In the genomic region with DNA sequence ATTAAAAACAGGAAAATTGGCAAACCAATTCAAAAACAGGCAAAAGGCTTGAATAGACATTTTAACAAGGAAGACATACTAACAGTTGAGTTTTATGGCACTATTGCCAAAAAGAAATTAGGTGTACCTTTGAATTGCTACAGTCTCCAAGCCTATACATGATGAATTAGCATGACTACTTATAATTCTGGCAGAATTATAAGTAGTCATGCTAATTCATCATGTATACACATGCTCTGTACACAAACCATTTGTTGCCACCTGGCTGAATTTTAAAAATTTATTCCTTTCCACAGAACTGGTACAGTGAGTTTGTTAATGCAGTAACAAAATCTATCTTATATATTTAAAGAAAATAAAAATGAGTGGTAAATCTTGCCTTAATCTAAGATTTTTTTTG, we compare ENCODE assay signal across 8 cellular contexts.
"Had no signal": no experiment of that assay in that cellular context is flagged by ENCODE, and none has a peak within 500 bp of the region (broad histone marks: within the 10 kb centered on the region; RNA-seq: fewer than 3 reads in every experiment).

No MANE protein-coding gene starts in this region.

- ATAC-seq: left cardiac atrium; left colon; left lobe of liver; left lung; left ventricle myocardium superior; lower lobe of right lung; mucosa of descending colon; naive thymus-derived CD4-positive, alpha-beta T cell had no signal
